27 cellular contexts compared by ENCODE assay signal in the genomic region with DNA sequence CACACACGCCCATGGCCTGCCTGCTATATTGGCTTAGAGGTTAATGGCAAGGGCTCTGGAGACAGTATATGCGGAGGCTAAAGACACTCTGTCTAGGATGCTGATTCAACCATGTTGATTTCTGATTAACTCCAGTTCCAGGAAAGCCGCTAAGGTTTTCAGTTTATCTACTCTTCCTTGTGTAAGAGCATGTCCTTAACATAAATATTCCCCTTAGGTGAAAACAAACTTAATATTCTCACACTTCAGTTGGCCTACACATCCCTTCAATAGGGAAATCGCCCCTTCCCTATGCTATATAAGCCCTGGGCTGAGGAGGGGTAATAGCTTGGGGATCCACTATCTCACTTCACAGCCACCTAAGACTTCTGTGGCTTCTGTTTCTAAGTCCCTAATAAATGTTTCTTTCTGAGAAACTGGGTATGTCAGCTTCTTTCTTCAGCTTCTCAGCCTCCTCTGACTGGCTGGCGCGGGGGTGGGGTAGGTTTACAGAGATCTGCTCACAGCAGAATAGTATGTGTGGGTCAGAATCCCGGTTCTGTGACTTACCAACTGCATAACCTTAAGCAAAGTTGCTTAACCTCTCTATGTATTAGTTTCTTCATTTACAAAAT. TPM values are rescaled to one million over a fixed set of nuclear protein-coding genes. Genes with fewer than 3 reads are reported as not detected.
A peak's percentile ranks its signal among the peaks of the same experiment; 100 is the strongest.
DNase-seq lines count a peak whose midpoint lies in the region; ATAC-seq and TF ChIP-seq lines count a peak whose summit lies in the region.
"Had no signal": no experiment of that assay in that cellular context is flagged by ENCODE, and none has a peak within 500 bp of the region (broad histone marks: within the 10 kb centered on the region; RNA-seq: fewer than 3 reads in every experiment).

No MANE protein-coding gene starts in this region.

- H3K4me1 ChIP-seq in right cardiac atrium (ENCODE audit: control insufficient read depth, insufficient read depth, low read length) (no peaks in the 10 kb centered on the region), upper lobe of left lung (peaks cover 20 to 45% (median 32%) of the 10 kb centered on the region in 4 donors), ascending aorta (no peaks in the 10 kb centered on the region)
- H3K4me1 ChIP-seq: colonic mucosa, SJCRH30 had no signal

- WGBS in right cardiac atrium = 90% methylated on average over 7 of the region's 7 CpGs
- WGBS in upper lobe of left lung, 2 donors = 86 to 91% methylated on average over 7 of the region's 7 CpGs

- H3K36me3 ChIP-seq in upper lobe of left lung (no peaks in the 10 kb centered on the region), ascending aorta (no peaks in the 10 kb centered on the region)
- H3K36me3 ChIP-seq: colonic mucosa, heart left ventricle, SJCRH30, transverse colon had no signal

- no peak for TF ChIP-seq EP300 in upper lobe of left lung (IDR thresholded peaks at IDR 0.05)

- H3K27ac ChIP-seq in right cardiac atrium (ENCODE audit: low read length) (peak overlapping the region; percentile 25), upper lobe of left lung (peak overlapping the region in 3 of 4 donors; percentile 35 to 82 (median 68)), ascending aorta (no peak overlapping the region)
- H3K27ac ChIP-seq: colonic mucosa, SJCRH30 had no signal

- no peak for TF ChIP-seq POLR2A in upper lobe of left lung (IDR thresholded peaks at IDR 0.05)

- no peak overlapping the region for H3K4me3 ChIP-seq in right cardiac atrium (ENCODE audit: low read length)
- H3K4me3 ChIP-seq in upper lobe of left lung = no peak overlapping the region
- no peak overlapping the region for H3K4me3 ChIP-seq in ascending aorta
- H3K4me3 ChIP-seq: colonic mucosa, heart left ventricle, SJCRH30, transverse colon had no signal

- ATAC-seq in right cardiac atrium = no peak
- ATAC-seq in left cardiac atrium = no peak
- no peak for ATAC-seq in upper lobe of left lung (ENCODE audit: low FRiP score in 2 of 2)
- no peak for ATAC-seq in omental fat pad (ENCODE audit: low FRiP score)
- ATAC-seq: heart left ventricle; stimulated activated naive CD8-positive, alpha-beta T cell treated with anti-CD3 and anti-CD28 coated beads, Interleukin-15, Interleukin-2, amounts not matched to agents 100 U/mL and 50 U/mL, for 24 hours had no signal

- intact Hi-C loops in right cardiac atrium (cut with DNase I) (no loop called here), left cardiac atrium (cut with DNase I) (no loop called here), head of caudate nucleus (cut with DNase I) (no loop called here), posterior vena cava (cut with DNase I) (no loop called here), ascending aorta (cut with DNase I) (no loop called here)

- TF ChIP-seq CTCF in upper lobe of left lung (IDR thresholded peaks at IDR 0.05) (no peak), ascending aorta (IDR thresholded peaks at IDR 0.05) (no peak), omental fat pad (IDR thresholded peaks at IDR 0.05) (no peak)

- DNase-seq in right cardiac atrium (no peak), left cardiac atrium (no peak), head of caudate nucleus (peak in 29 of 42 donors; percentile 25 to 80 (median 54)), posterior vena cava (ENCODE audit: low spot score) (peak; percentile 46), upper lobe of left lung (no peak), ascending aorta (ENCODE audit: low spot score in 2 of 2) (no peak), omental fat pad (ENCODE audit: low spot score) (no peak)
- DNase-seq in stimulated activated naive CD4-positive, alpha-beta T cell (lab: John Stamatoyannopoulos, UW) = no peak
- DNase-seq: activated CD4-positive, alpha-beta memory T cell treated with anti-CD3 and anti-CD28 coated beads for 36 hours; activated CD4-positive, CD25-positive, alpha-beta regulatory T cell treated with anti-CD3 and anti-CD28 coated beads, Interleukin-2, amount 50 U/mL, for 72 hours; activated CD8-positive, alpha-beta memory T cell treated with anti-CD3 and anti-CD28 coated beads, Interleukin-2, amount 50 U/mL, for 48 hours; activated naive CD4-positive, alpha-beta T cell treated with anti-CD3 and anti-CD28 coated beads, Interleukin-2, amount 50 U/mL, for 16 hours; colonic mucosa; effector memory CD4-positive, alpha-beta T cell; GDM1; H9; kidney glomerular epithelial cell; mesendoderm; naive B cell; NCI-H1105 treated with DMSO at 0.1 percent for 48 hours; NCI-H2029; NCI-H69; SJCRH30; stimulated activated CD4-positive, alpha-beta T cell treated with anti-CD3 and anti-CD28 coated beads, Interleukin-15, amount 100 ng/mL, for 24 hours; stimulated activated naive CD8-positive, alpha-beta T cell treated with anti-CD3 and anti-CD28 coated beads, Interleukin-15, Interleukin-2, amounts not matched to agents 100 U/mL and 50 U/mL, for 24 hours; transverse colon had no signal

- H3K9me3 ChIP-seq in right cardiac atrium (ENCODE audit: control insufficient read depth, low read length) = no peaks in the 10 kb centered on the region
- no peaks in the 10 kb centered on the region for H3K9me3 ChIP-seq in upper lobe of left lung
- H3K9me3 ChIP-seq in ascending aorta = no peaks in the 10 kb centered on the region
- H3K9me3 ChIP-seq: colonic mucosa, heart left ventricle, SJCRH30, transverse colon had no signal

- H3K27me3 ChIP-seq in right cardiac atrium (ENCODE audit: control insufficient read depth, insufficient read depth) (no peaks in the 10 kb centered on the region), upper lobe of left lung (no peaks in the 10 kb centered on the region), ascending aorta (no peaks in the 10 kb centered on the region)
- H3K27me3 ChIP-seq: colonic mucosa, heart left ventricle, SJCRH30, transverse colon had no signal

RNA-seq across cellular contexts. Expression of a gene that starts 4.3 kb away (rescaled TPM):
- total RNA-seq in right cardiac atrium (1,000 to 10,000 TPM; 1,359 to 2,012 (median 1,429) TPM), left cardiac atrium (1,000 to 10,000 TPM; 1,172 to 1,220 TPM), posterior vena cava (1,000 to 10,000 TPM in 1 of 2 donors, 100 to 1,000 TPM in 1; 993 to 1,026 TPM), upper lobe of left lung (1,000 to 10,000 TPM in 4 of 6 donors, 100 to 1,000 TPM in 2; 876 to 1,536 (median 1,027) TPM), ascending aorta (2,056 TPM), omental fat pad (over 10,000 TPM in 1 of 4 donors, 1,000 to 10,000 TPM in 3; 5,296 to 11,485 (median 6,898) TPM)
- polyA plus RNA-seq in right cardiac atrium = 1,982 TPM
- total RNA-seq: activated CD4-positive, alpha-beta memory T cell treated with anti-CD3 and anti-CD28 coated beads for 36 hours had no signal

Comparison
In these comparisons a context has a peak if more than half of its experiments do, and no peak if none do; other contexts are left out.
1. DNase-seq: peak in head of caudate nucleus (29 of 42) and posterior vena cava (single experiment); none in right cardiac atrium (0 of 3), left cardiac atrium (single experiment), upper lobe of left lung (0 of 2), ascending aorta (0 of 2), omental fat pad (single experiment) and stimulated activated naive CD4-positive, alpha-beta T cell (0 of 6).
2. H3K27ac ChIP-seq: peak in right cardiac atrium (single experiment) and upper lobe of left lung (3 of 4); none in ascending aorta (0 of 2).